1 cellular context compared by ENCODE assay signal in genomic region chr16:85557976-85558589, GRCh38.
TF ChIP-seq lines count a peak whose summit lies in the region.

No MANE protein-coding gene starts in this region.

TF ChIP-seq in HepG2, 621 proteins besides CTCF, POLR2A, EP300 and RAD21 (continued from another document):
- 0 out of 2 replicates have a peak, but pooled peaks have one; percentile 15 for TF ChIP-seq ZNF501 (CRISPR knock-in tag; IDR thresholded peaks at IDR 0.05)
- TF ChIP-seq SAP130 (CRISPR knock-in tag; IDR thresholded peaks at IDR 0.05; ENCODE audit: low read depth) = peak; percentile 27; the same call in 1 of the 2 replicates
- no peak for TF ChIP-seq NFATC3 (CRISPR knock-in tag; IDR thresholded peaks at IDR 0.05)
- TF ChIP-seq ZNF383 (CRISPR knock-in tag; IDR thresholded peaks at IDR 0.05; ENCODE audit: borderline replicate concordance) = no peak
- TF ChIP-seq ARNT2 (CRISPR knock-in tag; IDR thresholded peaks at IDR 0.05; ENCODE audit: low read depth) = no peak
- TF ChIP-seq KIAA2018 (CRISPR knock-in tag; IDR thresholded peaks at IDR 0.05; ENCODE audit: borderline replicate concordance) = no peak
- TF ChIP-seq, protein P1, sequence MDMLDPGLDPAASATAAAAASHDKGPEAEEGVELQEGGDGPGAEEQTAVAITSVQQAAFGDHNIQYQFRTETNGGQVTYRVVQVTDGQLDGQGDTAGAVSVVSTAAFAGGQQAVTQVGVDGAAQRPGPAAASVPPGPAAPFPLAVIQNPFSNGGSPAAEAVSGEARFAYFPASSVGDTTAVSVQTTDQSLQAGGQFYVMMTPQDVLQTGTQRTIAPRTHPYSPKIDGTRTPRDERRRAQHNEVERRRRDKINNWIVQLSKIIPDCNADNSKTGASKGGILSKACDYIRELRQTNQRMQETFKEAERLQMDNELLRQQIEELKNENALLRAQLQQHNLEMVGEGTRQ (IDR thresholded peaks at IDR 0.05; ENCODE audit: low read depth, low read length) = no peak
- TF ChIP-seq, protein P1 (CRISPR knock-in tag; IDR thresholded peaks at IDR 0.05; ENCODE audit: borderline replicate concordance) = peak; percentile 39; the same call in 1 of the 2 replicates
- no peak for TF ChIP-seq SMAD3 (CRISPR knock-in tag; IDR thresholded peaks at IDR 0.05)
- 0 out of 2 replicates have a peak, but pooled peaks have one; percentile 39 for TF ChIP-seq TFE3 (CRISPR knock-in tag; IDR thresholded peaks at IDR 0.05)
- TF ChIP-seq AHDC1 (CRISPR knock-in tag; IDR thresholded peaks at IDR 0.05; ENCODE audit: borderline replicate concordance) = no peak
- TF ChIP-seq ELF3 (CRISPR knock-in tag; IDR thresholded peaks at IDR 0.05) = peak; percentile 33; the same call in 1 of the 2 replicates
- TF ChIP-seq ZNF780A (CRISPR knock-in tag; IDR thresholded peaks at IDR 0.05) = no peak
- TF ChIP-seq ZNF331 (CRISPR knock-in tag; IDR thresholded peaks at IDR 0.05) = no peak
- no peak for TF ChIP-seq TFDP1 (CRISPR knock-in tag; IDR thresholded peaks at IDR 0.05; ENCODE audit: borderline replicate concordance)
- 0 out of 2 replicates have a peak, but pooled peaks have one; percentile 15 for TF ChIP-seq SIX1 (CRISPR knock-in tag; IDR thresholded peaks at IDR 0.05; ENCODE audit: borderline replicate concordance)
- TF ChIP-seq ZNF7 (CRISPR knock-in tag; IDR thresholded peaks at IDR 0.05) = no peak
- no peak for TF ChIP-seq ZNF607 (CRISPR knock-in tag; IDR thresholded peaks at IDR 0.05; ENCODE audit: borderline replicate concordance)
- TF ChIP-seq ARNTL (CRISPR knock-in tag; IDR thresholded peaks at IDR 0.05) = no peak
- no peak for TF ChIP-seq NPAS2 (CRISPR knock-in tag; IDR thresholded peaks at IDR 0.05; ENCODE audit: borderline replicate concordance)
- peak; percentile 4; the same call in 1 of the 2 replicates for TF ChIP-seq ZNF430 (CRISPR knock-in tag; IDR thresholded peaks at IDR 0.05)
- peak; percentile 65 for TF ChIP-seq FOXA3 (CRISPR knock-in tag; IDR thresholded peaks at IDR 0.05)
- TF ChIP-seq, protein P2, sequence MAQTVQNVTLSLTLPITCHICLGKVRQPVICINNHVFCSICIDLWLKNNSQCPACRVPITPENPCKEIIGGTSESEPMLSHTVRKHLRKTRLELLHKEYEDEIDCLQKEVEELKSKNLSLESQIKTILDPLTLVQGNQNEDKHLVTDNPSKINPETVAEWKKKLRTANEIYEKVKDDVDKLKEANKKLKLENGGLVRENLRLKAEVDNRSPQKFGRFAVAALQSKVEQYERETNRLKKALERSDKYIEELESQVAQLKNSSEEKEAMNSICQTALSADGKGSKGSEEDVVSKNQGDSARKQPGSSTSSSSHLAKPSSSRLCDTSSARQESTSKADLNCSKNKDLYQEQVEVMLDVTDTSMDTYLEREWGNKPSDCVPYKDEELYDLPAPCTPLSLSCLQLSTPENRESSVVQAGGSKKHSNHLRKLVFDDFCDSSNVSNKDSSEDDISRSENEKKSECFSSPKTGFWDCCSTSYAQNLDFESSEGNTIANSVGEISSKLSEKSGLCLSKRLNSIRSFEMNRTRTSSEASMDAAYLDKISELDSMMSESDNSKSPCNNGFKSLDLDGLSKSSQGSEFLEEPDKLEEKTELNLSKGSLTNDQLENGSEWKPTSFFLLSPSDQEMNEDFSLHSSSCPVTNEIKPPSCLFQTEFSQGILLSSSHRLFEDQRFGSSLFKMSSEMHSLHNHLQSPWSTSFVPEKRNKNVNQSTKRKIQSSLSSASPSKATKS (CRISPR knock-in tag; IDR thresholded peaks at IDR 0.05) = 0 out of 2 replicates have a peak, but pooled peaks have one; percentile 26
- peak; percentile 44 for TF ChIP-seq ZEB1 (IDR thresholded peaks at IDR 0.05; ENCODE audit: insufficient replicate concordance, low read depth)
- TF ChIP-seq EEA1 (CRISPR knock-in tag; IDR thresholded peaks at IDR 0.05; ENCODE audit: borderline replicate concordance) = no peak
- TF ChIP-seq, protein P3, sequence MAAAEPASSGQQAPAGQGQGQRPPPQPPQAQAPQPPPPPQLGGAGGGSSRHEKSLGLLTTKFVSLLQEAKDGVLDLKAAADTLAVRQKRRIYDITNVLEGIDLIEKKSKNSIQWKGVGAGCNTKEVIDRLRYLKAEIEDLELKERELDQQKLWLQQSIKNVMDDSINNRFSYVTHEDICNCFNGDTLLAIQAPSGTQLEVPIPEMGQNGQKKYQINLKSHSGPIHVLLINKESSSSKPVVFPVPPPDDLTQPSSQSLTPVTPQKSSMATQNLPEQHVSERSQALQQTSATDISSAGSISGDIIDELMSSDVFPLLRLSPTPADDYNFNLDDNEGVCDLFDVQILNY (CRISPR knock-in tag; conservative IDR thresholded peaks at IDR 0.05) = no peak
- TF ChIP-seq HMGXB4 (CRISPR knock-in tag; IDR thresholded peaks at IDR 0.05; ENCODE audit: borderline replicate concordance in 1 of 2, low read depth in 1 of 2) = 0 out of 4 replicates have a peak, but pooled peaks of 1 of the 2 experiments have one; percentile 43
